13 cellular contexts compared by ENCODE assay signal in genomic region chr14:60632257-60632656, GRCh38. TPM values are rescaled to one million over a fixed set of nuclear protein-coding genes. Genes with fewer than 3 reads are reported as not detected.
DNase-seq lines count a peak whose midpoint lies in the region; ATAC-seq and TF ChIP-seq lines count a peak whose summit lies in the region.
"Had no signal": no experiment of that assay in that cellular context is flagged by ENCODE, and none has a peak within 500 bp of the region (broad histone marks: within the 10 kb centered on the region; RNA-seq: fewer than 3 reads in every experiment).

No MANE protein-coding gene starts in this region.

- H3K9me3 Mint-ChIP-seq in activated naive CD8-positive, alpha-beta T cell treated with anti-CD3 and anti-CD28 coated beads, Interleukin-2, amount 10 ng/mL, durations not matched to agents 7 days and 5 days = no peaks in the 10 kb centered on the region
- H3K9me3 Mint-ChIP-seq in activated naive CD8-positive, alpha-beta T cell treated with anti-CD3 and anti-CD28 coated beads for 36 hours = no peaks in the 10 kb centered on the region
- H3K9me3 Mint-ChIP-seq: T-helper 1 cell treated with Interleukin-12 subunit alpha and Interleukin-12 subunit beta and Interleukin-4 antibody, amounts not matched to agents 30 μg/mL and 1 μg/mL, for 36 hours had no signal

- H3K36me3 ChIP-seq in parathyroid adenoma (ENCODE audit: control insufficient read depth, insufficient read depth, low read length) = no peaks in the 10 kb centered on the region
- H3K36me3 ChIP-seq: brain microvascular endothelial cell, neutrophil had no signal

- H3K4me1 ChIP-seq in parathyroid adenoma = peaks cover 61% of the 10 kb centered on the region

- H3K27ac Mint-ChIP-seq in activated naive CD8-positive, alpha-beta T cell treated with anti-CD3 and anti-CD28 coated beads, Interleukin-2, amount 10 ng/mL, durations not matched to agents 7 days and 5 days = no peak overlapping the region
- H3K27ac Mint-ChIP-seq in activated naive CD8-positive, alpha-beta T cell treated with anti-CD3 and anti-CD28 coated beads for 36 hours = no peak overlapping the region
- H3K27ac Mint-ChIP-seq: T-helper 1 cell treated with Interleukin-12 subunit alpha and Interleukin-12 subunit beta and Interleukin-4 antibody, amounts not matched to agents 30 μg/mL and 1 μg/mL, for 36 hours had no signal

- H3K4me3 Mint-ChIP-seq in activated naive CD8-positive, alpha-beta T cell treated with anti-CD3 and anti-CD28 coated beads, Interleukin-2, amount 10 ng/mL, durations not matched to agents 7 days and 5 days = peak overlapping the region; percentile 39
- no peak overlapping the region for H3K4me3 Mint-ChIP-seq in activated naive CD8-positive, alpha-beta T cell treated with anti-CD3 and anti-CD28 coated beads for 36 hours
- H3K4me3 Mint-ChIP-seq: T-helper 1 cell treated with Interleukin-12 subunit alpha and Interleukin-12 subunit beta and Interleukin-4 antibody, amounts not matched to agents 30 μg/mL and 1 μg/mL, for 36 hours had no signal

- no peak for TF ChIP-seq CTCF in parathyroid adenoma (IDR thresholded peaks at IDR 0.05)
- no peak for TF ChIP-seq CTCF in omental fat pad (IDR thresholded peaks at IDR 0.05)

- H3K27me3 ChIP-seq in parathyroid adenoma (ENCODE audit: control insufficient read depth, insufficient read depth, low read length) = no peaks in the 10 kb centered on the region
- H3K27me3 ChIP-seq: brain microvascular endothelial cell had no signal

- no peaks in the 10 kb centered on the region for H3K36me3 Mint-ChIP-seq in activated naive CD8-positive, alpha-beta T cell treated with anti-CD3 and anti-CD28 coated beads, Interleukin-2, amount 10 ng/mL, durations not matched to agents 7 days and 5 days
- no peaks in the 10 kb centered on the region for H3K36me3 Mint-ChIP-seq in activated naive CD8-positive, alpha-beta T cell treated with anti-CD3 and anti-CD28 coated beads for 36 hours

- H3K4me1 Mint-ChIP-seq in activated naive CD8-positive, alpha-beta T cell treated with anti-CD3 and anti-CD28 coated beads, Interleukin-2, amount 10 ng/mL, durations not matched to agents 7 days and 5 days = peaks cover 11% of the 10 kb centered on the region
- peaks cover 8% of the 10 kb centered on the region for H3K4me1 Mint-ChIP-seq in activated naive CD8-positive, alpha-beta T cell treated with anti-CD3 and anti-CD28 coated beads for 36 hours

- DNase-seq in activated naive CD8-positive, alpha-beta T cell treated with anti-CD3 and anti-CD28 coated beads, Interleukin-2, amount 10 ng/mL, durations not matched to agents 7 days and 5 days = no peak
- no peak for DNase-seq in activated naive CD8-positive, alpha-beta T cell treated with anti-CD3 and anti-CD28 coated beads for 36 hours
- DNase-seq in NCI-H748 treated with DMSO at 0.1 percent for 48 hours (lab: John Stamatoyannopoulos, UW) = no peak
- no peak for DNase-seq in omental fat pad (ENCODE audit: low spot score)
- DNase-seq in UCSD-AML1 (lab: John Stamatoyannopoulos, UW; ENCODE audit: unreplicated experiment) = no peak
- DNase-seq: brain microvascular endothelial cell; stimulated activated CD4-positive, alpha-beta T cell treated with anti-CD3 and anti-CD28 coated beads, Interleukin-1b, Interleukin-23, amount 100 ng/mL, for 48 hours had no signal

- H3K4me3 ChIP-seq in parathyroid adenoma (ENCODE audit: low read depth, low read length) = no peak overlapping the region

- no peak for ATAC-seq in activated naive CD8-positive, alpha-beta T cell treated with anti-CD3 and anti-CD28 coated beads, Interleukin-2, amount 10 ng/mL, durations not matched to agents 7 days and 5 days (ENCODE audit: low read depth)
- ATAC-seq in HG02759 (IDR thresholded peaks at IDR 0.05; ENCODE audit: unreplicated experiment) (peak; percentile 70), HG03571 (IDR thresholded peaks at IDR 0.05; ENCODE audit: unreplicated experiment) (peak; percentile 55), omental fat pad (ENCODE audit: low FRiP score) (no peak)
- ATAC-seq: HCT116 had no signal

- peaks cover 39% of the 10 kb centered on the region for H3K79me2 ChIP-seq in parathyroid adenoma

- peaks cover 60% of the 10 kb centered on the region for H3K27me3 Mint-ChIP-seq in activated naive CD8-positive, alpha-beta T cell treated with anti-CD3 and anti-CD28 coated beads, Interleukin-2, amount 10 ng/mL, durations not matched to agents 7 days and 5 days
- peaks cover 43% of the 10 kb centered on the region for H3K27me3 Mint-ChIP-seq in activated naive CD8-positive, alpha-beta T cell treated with anti-CD3 and anti-CD28 coated beads for 36 hours

- peak overlapping the region; percentile 96 for H3K27ac ChIP-seq in parathyroid adenoma
- H3K27ac ChIP-seq: brain microvascular endothelial cell, neutrophil had no signal

- H3K9ac ChIP-seq in parathyroid adenoma = no peak overlapping the region

- no peak overlapping the region for H2AFZ ChIP-seq in parathyroid adenoma

- POLR2A ChIA-PET in activated naive CD8-positive, alpha-beta T cell treated with anti-CD3 and anti-CD28 coated beads, Interleukin-2, amount 10 ng/mL, durations not matched to agents 7 days and 5 days (lab: Charles Lee) = no interaction called here

- H3K9me3 ChIP-seq in parathyroid adenoma (ENCODE audit: control insufficient read depth, low read length) = no peaks in the 10 kb centered on the region
- H3K9me3 ChIP-seq: neutrophil had no signal

- H3K4me2 ChIP-seq in parathyroid adenoma (ENCODE audit: low read length) = no peak overlapping the region

RNA-seq across cellular contexts. Expression of gene SIX1, which starts 17.0 kb away (rescaled TPM):
- total RNA-seq in activated naive CD8-positive, alpha-beta T cell treated with anti-CD3 and anti-CD28 coated beads, Interleukin-2, amount 10 ng/mL, durations not matched to agents 7 days and 5 days = not detected
- total RNA-seq in activated naive CD8-positive, alpha-beta T cell treated with anti-CD3 and anti-CD28 coated beads for 36 hours = not detected
- 1 to 10 TPM in 3 of 4 donors, under 1 TPM in 1; 0.72 to 3.3 (median 1.0) TPM for total RNA-seq in omental fat pad

Comparison
In these comparisons a context has a peak if more than half of its experiments do, and no peak if none do; other contexts are left out.
1. ATAC-seq: peak in HG02759 (single experiment) and HG03571 (single experiment); none in activated naive CD8-positive, alpha-beta T cell treated with anti-CD3 and anti-CD28 coated beads, Interleukin-2, amount 10 ng/mL, durations not matched to agents 7 days and 5 days (single experiment) and omental fat pad (single experiment).